In the genomic region with DNA sequence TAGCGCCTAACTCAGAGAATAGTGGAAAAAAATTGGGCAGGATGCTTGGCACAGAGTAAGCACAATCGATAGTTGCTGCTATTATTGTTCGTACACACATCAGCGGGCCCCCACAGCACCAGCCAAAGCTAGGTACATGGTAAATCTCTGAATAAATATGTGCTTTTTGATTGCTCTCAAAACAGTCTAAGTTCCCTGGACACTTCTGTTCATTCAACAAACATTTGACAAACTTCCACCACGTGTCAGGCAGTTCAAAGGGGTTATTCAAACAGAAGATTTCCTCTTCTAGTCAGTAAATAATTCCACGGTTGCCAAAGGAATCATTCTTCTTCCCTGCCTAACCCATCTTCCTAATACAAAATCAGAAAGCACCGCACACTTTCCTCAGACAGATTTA, we compare ENCODE assay signal across 1 cellular context.
TF ChIP-seq lines count a peak whose summit lies in the region.

No MANE protein-coding gene starts in this region.

TF ChIP-seq in HepG2, 621 proteins besides CTCF, POLR2A, EP300 and RAD21 (continued from another document and continues in another):
- TF ChIP-seq, protein P1, sequence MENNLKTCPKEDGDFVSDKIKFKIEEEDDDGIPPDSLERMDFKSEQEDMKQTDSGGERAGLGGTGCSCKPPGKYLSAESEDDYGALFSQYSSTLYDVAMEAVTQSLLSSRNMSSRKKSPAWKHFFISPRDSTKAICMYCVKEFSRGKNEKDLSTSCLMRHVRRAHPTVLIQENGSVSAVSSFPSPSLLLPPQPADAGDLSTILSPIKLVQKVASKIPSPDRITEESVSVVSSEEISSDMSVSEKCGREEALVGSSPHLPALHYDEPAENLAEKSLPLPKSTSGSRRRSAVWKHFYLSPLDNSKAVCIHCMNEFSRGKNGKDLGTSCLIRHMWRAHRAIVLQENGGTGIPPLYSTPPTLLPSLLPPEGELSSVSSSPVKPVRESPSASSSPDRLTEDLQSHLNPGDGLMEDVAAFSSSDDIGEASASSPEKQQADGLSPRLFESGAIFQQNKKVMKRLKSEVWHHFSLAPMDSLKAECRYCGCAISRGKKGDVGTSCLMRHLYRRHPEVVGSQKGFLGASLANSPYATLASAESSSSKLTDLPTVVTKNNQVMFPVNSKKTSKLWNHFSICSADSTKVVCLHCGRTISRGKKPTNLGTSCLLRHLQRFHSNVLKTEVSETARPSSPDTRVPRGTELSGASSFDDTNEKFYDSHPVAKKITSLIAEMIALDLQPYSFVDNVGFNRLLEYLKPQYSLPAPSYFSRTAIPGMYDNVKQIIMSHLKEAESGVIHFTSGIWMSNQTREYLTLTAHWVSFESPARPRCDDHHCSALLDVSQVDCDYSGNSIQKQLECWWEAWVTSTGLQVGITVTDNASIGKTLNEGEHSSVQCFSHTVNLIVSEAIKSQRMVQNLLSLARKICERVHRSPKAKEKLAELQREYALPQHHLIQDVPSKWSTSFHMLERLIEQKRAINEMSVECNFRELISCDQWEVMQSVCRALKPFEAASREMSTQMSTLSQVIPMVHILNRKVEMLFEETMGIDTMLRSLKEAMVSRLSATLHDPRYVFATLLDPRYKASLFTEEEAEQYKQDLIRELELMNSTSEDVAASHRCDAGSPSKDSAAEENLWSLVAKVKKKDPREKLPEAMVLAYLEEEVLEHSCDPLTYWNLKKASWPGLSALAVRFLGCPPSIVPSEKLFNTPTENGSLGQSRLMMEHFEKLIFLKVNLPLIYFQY (CRISPR knock-in tag; IDR thresholded peaks at IDR 0.05; ENCODE audit: borderline replicate concordance) = no peak
- TF ChIP-seq, protein P2, sequence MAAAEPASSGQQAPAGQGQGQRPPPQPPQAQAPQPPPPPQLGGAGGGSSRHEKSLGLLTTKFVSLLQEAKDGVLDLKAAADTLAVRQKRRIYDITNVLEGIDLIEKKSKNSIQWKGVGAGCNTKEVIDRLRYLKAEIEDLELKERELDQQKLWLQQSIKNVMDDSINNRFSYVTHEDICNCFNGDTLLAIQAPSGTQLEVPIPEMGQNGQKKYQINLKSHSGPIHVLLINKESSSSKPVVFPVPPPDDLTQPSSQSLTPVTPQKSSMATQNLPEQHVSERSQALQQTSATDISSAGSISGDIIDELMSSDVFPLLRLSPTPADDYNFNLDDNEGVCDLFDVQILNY (CRISPR knock-in tag; conservative IDR thresholded peaks at IDR 0.05) = no peak
- TF ChIP-seq CREM (IDR thresholded peaks at IDR 0.05) (peak; percentile 72), CREM (CRISPR knock-in tag; IDR thresholded peaks at IDR 0.05) (no peak), FOXJ3 (CRISPR knock-in tag; IDR thresholded peaks at IDR 0.05; ENCODE audit: borderline replicate concordance) (peak; percentile 92; the same call in 1 of the 2 replicates), POLR2AphosphoS5 (IDR thresholded peaks at IDR 0.05; ENCODE audit: low read depth, low read length) (no peak), ZNF333 (CRISPR knock-in tag; IDR thresholded peaks at IDR 0.05; ENCODE audit: borderline replicate concordance) (no peak), NKX3-1 (CRISPR knock-in tag; IDR thresholded peaks at IDR 0.05) (peak; percentile 98), ZSCAN21 (CRISPR knock-in tag; IDR thresholded peaks at IDR 0.05; ENCODE audit: borderline replicate concordance) (no peak), MIER3 (CRISPR knock-in tag; IDR thresholded peaks at IDR 0.05; ENCODE audit: borderline replicate concordance) (no peak), HMGA1 (CRISPR knock-in tag; conservative IDR thresholded peaks at IDR 0.05) (no peak), NFIC (IDR thresholded peaks at IDR 0.05; ENCODE audit: low read length) (peak; percentile 93), MTA1 (CRISPR knock-in tag; IDR thresholded peaks at IDR 0.05; ENCODE audit: borderline replicate concordance) (no peak), HMG20A (CRISPR knock-in tag; IDR thresholded peaks at IDR 0.05; ENCODE audit: borderline replicate concordance) (peak; percentile 94), ARNT (IDR thresholded peaks at IDR 0.05) (no peak), PCBP2 (optimal IDR thresholded peaks at IDR 0.05; ENCODE audit: low read depth, low read length, poor library complexity, severe bottlenecking) (no peak), ZNF83 (CRISPR knock-in tag; IDR thresholded peaks at IDR 0.05; ENCODE audit: borderline replicate concordance) (no peak), ZNF569 (CRISPR knock-in tag; IDR thresholded peaks at IDR 0.05; ENCODE audit: borderline replicate concordance) (no peak), ZNF678 (CRISPR knock-in tag; IDR thresholded peaks at IDR 0.05) (no peak), ZNF75D (CRISPR knock-in tag; IDR thresholded peaks at IDR 0.05; ENCODE audit: borderline replicate concordance) (no peak), THYN1 (CRISPR knock-in tag; IDR thresholded peaks at IDR 0.05; ENCODE audit: borderline replicate concordance, low read depth) (no peak), RARA (CRISPR knock-in tag; IDR thresholded peaks at IDR 0.05) (peak; percentile 92), ZSCAN20 (CRISPR knock-in tag; IDR thresholded peaks at IDR 0.05; ENCODE audit: borderline replicate concordance) (no peak), ZFP36L1 (CRISPR knock-in tag; IDR thresholded peaks at IDR 0.05) (no peak), HNRNPUL1 (IDR thresholded peaks at IDR 0.05; ENCODE audit: low read depth, low read length) (no peak), ZNF703 (CRISPR knock-in tag; IDR thresholded peaks at IDR 0.05; ENCODE audit: borderline replicate concordance) (0 out of 2 replicates have a peak, but pooled peaks have one; percentile 52), ZBTB1 (CRISPR knock-in tag; IDR thresholded peaks at IDR 0.05; ENCODE audit: borderline replicate concordance) (no peak), AKAP8 (CRISPR knock-in tag; IDR thresholded peaks at IDR 0.05) (peak; percentile 58; the same call in 1 of the 2 replicates), CBX5 (CRISPR knock-in tag; IDR thresholded peaks at IDR 0.05; ENCODE audit: borderline replicate concordance) (no peak), YEATS2 (CRISPR knock-in tag; IDR thresholded peaks at IDR 0.05; ENCODE audit: borderline replicate concordance) (no peak), FIP1L1 (IDR thresholded peaks at IDR 0.05; ENCODE audit: borderline replicate concordance, insufficient read depth, low read depth, low read length) (no peak), YEATS4 (CRISPR knock-in tag; IDR thresholded peaks at IDR 0.05; ENCODE audit: borderline replicate concordance) (no peak), ELF3 (CRISPR knock-in tag; IDR thresholded peaks at IDR 0.05) (peak; percentile 95)
- TF ChIP-seq, protein P3, sequence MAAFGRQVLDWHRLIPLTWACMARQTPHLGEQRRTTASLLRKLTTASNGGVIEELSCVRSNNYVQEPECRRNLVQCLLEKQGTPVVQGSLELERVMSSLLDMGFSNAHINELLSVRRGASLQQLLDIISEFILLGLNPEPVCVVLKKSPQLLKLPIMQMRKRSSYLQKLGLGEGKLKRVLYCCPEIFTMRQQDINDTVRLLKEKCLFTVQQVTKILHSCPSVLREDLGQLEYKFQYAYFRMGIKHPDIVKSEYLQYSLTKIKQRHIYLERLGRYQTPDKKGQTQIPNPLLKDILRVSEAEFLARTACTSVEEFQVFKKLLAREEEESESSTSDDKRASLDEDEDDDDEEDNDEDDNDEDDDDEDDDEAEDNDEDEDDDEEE (CRISPR knock-in tag; IDR thresholded peaks at IDR 0.05) = no peak
- TF ChIP-seq, protein P4, sequence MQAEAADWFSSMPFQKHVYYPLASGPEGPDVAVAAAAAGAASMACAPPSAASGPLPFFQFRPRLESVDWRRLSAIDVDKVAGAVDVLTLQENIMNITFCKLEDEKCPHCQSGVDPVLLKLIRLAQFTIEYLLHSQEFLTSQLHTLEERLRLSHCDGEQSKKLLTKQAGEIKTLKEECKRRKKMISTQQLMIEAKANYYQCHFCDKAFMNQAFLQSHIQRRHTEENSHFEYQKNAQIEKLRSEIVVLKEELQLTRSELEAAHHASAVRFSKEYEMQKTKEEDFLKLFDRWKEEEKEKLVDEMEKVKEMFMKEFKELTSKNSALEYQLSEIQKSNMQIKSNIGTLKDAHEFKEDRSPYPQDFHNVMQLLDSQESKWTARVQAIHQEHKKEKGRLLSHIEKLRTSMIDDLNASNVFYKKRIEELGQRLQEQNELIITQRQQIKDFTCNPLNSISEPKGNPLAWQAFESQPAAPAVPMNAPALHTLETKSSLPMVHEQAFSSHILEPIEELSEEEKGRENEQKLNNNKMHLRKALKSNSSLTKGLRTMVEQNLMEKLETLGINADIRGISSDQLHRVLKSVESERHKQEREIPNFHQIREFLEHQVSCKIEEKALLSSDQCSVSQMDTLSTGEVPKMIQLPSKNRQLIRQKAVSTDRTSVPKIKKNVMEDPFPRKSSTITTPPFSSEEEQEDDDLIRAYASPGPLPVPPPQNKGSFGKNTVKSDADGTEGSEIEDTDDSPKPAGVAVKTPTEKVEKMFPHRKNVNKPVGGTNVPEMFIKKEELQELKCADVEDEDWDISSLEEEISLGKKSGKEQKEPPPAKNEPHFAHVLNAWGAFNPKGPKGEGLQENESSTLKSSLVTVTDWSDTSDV (CRISPR knock-in tag; IDR thresholded peaks at IDR 0.05) = no peak
- TF ChIP-seq, protein P5, sequence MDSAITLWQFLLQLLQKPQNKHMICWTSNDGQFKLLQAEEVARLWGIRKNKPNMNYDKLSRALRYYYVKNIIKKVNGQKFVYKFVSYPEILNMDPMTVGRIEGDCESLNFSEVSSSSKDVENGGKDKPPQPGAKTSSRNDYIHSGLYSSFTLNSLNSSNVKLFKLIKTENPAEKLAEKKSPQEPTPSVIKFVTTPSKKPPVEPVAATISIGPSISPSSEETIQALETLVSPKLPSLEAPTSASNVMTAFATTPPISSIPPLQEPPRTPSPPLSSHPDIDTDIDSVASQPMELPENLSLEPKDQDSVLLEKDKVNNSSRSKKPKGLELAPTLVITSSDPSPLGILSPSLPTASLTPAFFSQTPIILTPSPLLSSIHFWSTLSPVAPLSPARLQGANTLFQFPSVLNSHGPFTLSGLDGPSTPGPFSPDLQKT (CRISPR knock-in tag; IDR thresholded peaks at IDR 0.05; ENCODE audit: borderline replicate concordance) = no peak
- TF ChIP-seq, protein P6, sequence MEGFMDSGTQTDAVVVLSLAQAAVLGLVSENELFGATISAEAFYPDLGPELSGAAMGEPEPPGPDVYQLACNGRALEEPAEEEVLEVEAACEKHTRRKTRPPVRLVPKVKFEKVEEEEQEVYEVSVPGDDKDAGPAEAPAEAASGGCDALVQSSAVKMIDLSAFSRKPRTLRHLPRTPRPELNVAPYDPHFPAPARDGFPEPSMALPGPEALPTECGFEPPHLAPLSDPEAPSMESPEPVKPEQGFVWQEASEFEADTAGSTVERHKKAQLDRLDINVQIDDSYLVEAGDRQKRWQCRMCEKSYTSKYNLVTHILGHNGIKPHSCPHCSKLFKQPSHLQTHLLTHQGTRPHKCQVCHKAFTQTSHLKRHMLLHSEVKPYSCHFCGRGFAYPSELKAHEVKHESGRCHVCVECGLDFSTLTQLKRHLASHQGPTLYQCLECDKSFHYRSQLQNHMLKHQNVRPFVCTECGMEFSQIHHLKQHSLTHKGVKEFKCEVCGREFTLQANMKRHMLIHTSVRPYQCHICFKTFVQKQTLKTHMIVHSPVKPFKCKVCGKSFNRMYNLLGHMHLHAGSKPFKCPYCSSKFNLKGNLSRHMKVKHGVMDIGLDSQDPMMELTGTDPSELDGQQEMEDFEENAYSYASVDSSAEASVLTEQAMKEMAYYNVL (CRISPR knock-in tag; IDR thresholded peaks at IDR 0.05; ENCODE audit: borderline replicate concordance) = 0 out of 2 replicates have a peak, but pooled peaks have one; percentile 45
- TF ChIP-seq, protein P7, sequence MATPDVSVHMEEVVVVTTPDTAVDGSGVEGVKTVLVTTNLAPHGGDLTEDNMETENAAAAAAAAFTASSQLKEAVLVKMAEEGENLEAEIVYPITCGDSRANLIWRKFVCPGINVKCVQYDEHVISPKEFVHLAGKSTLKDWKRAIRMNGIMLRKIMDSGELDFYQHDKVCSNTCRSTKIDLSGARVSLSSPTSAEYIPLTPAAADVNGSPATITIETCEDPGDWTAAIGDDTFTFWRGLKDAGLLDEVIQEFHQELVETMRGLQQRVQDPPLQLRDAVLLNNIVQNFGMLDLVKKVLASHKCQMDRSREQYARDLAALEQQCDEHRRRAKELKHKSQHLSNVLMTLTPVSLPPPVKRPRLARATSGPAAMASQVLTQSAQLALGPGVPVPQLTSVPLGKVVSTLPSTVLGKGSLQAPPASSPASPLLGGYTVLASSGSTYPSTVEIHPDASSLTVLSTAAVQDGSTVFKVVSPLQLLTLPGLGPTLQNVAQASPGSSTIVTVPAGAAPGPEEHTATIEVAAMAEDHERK (CRISPR knock-in tag; IDR thresholded peaks at IDR 0.05; ENCODE audit: low read depth) = no peak
- TF ChIP-seq, protein P8, sequence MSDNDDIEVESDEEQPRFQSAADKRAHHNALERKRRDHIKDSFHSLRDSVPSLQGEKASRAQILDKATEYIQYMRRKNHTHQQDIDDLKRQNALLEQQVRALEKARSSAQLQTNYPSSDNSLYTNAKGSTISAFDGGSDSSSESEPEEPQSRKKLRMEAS (IDR thresholded peaks at IDR 0.05) = peak; percentile 84
- TF ChIP-seq, protein P9, sequence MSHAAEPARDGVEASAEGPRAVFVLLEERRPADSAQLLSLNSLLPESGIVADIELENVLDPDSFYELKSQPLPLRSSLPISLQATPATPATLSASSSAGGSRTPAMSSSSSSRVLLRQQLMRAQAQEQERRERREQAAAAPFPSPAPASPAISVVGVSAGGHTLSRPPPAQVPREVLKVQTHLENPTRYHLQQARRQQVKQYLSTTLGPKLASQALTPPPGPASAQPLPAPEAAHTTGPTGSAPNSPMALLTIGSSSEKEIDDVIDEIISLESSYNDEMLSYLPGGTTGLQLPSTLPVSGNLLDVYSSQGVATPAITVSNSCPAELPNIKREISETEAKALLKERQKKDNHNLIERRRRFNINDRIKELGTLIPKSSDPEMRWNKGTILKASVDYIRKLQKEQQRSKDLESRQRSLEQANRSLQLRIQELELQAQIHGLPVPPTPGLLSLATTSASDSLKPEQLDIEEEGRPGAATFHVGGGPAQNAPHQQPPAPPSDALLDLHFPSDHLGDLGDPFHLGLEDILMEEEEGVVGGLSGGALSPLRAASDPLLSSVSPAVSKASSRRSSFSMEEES (CRISPR knock-in tag; IDR thresholded peaks at IDR 0.05) = peak; percentile 88
- TF ChIP-seq, protein P10, sequence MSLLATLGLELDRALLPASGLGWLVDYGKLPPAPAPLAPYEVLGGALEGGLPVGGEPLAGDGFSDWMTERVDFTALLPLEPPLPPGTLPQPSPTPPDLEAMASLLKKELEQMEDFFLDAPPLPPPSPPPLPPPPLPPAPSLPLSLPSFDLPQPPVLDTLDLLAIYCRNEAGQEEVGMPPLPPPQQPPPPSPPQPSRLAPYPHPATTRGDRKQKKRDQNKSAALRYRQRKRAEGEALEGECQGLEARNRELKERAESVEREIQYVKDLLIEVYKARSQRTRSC (CRISPR knock-in tag; IDR thresholded peaks at IDR 0.05; ENCODE audit: low read depth) = no peak
- TF ChIP-seq, protein P11, sequence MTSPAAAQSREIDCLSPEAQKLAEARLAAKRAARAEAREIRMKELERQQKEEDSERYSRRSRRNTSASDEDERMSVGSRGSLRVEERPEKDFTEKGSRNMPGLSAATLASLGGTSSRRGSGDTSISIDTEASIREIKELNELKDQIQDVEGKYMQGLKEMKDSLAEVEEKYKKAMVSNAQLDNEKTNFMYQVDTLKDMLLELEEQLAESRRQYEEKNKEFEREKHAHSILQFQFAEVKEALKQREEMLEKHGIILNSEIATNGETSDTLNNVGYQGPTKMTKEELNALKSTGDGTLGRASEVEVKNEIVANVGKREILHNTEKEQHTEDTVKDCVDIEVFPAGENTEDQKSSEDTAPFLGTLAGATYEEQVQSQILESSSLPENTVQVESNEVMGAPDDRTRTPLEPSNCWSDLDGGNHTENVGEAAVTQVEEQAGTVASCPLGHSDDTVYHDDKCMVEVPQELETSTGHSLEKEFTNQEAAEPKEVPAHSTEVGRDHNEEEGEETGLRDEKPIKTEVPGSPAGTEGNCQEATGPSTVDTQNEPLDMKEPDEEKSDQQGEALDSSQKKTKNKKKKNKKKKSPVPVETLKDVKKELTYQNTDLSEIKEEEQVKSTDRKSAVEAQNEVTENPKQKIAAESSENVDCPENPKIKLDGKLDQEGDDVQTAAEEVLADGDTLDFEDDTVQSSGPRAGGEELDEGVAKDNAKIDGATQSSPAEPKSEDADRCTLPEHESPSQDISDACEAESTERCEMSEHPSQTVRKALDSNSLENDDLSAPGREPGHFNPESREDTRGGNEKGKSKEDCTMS (CRISPR knock-in tag; conservative IDR thresholded peaks at IDR 0.05) = no peak
